ENCODE assay signal across 1 cellular context in the genomic region with DNA sequence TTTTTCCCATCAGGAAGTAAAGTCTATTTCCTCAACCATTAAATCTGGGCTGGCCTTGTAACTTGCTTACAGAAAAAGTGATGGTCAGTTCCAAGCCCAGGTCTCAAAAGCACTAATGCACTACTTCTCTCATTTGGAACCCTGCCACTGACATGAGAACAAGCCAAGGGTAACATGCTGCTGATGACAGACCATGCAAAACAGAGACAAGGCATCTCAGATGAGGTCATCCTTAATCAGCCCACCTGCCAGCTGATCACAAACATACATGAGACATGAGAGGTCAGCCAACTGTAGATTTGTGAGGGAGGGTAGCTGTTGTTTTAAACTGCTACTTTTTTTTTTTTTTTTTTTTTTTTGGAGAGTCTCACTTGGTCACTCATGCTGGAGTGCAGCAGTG.
TF ChIP-seq lines count a peak whose summit lies in the region.

No MANE protein-coding gene starts in this region.

TF ChIP-seq in HepG2, 621 proteins besides CTCF, POLR2A, EP300 and RAD21:
- TF ChIP-seq ATF7 (IDR thresholded peaks at IDR 0.05) (peak; percentile 50; the same call in 1 of the 2 replicates), ATF7 (CRISPR knock-in tag; IDR thresholded peaks at IDR 0.05) (no peak), ZNF567 (CRISPR knock-in tag; IDR thresholded peaks at IDR 0.05; ENCODE audit: borderline replicate concordance) (no peak)
